ENCODE assay signal across 12 cellular contexts in the genomic region with DNA sequence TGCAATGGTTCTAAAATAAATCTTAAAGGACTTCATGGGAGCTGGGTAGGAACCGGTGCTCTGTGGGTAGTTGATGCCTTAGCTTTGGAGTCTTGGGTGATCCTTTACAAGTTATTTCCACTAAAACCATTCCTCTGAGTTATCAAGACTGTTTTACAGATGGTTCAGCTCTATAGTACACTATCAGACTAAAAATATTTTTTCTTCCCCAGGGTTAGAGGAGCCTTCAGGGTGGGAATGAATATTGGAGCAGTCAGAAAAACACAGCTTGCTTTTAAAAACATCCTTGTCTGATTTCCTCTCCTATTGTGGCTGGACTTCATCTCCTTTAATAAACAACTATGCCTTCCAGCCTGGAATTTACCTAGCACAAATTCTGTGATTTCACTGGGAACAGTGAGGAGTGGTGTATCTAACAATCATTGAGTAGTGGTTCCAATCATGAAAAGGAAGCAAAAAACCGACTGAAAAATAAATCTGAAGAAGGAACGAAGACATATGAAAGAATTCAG.
DNase-seq lines count a peak whose midpoint lies in the region; ATAC-seq and TF ChIP-seq lines count a peak whose summit lies in the region.
"Had no signal": no experiment of that assay in that cellular context is flagged by ENCODE, and none has a peak within 500 bp of the region (broad histone marks: within the 10 kb centered on the region; RNA-seq: fewer than 3 reads in every experiment).

No MANE protein-coding gene starts in this region.

- no peak for TF ChIP-seq POLR2A in suprapubic skin (IDR thresholded peaks at IDR 0.05)

- DNase-seq in activated CD4-positive, alpha-beta T cell treated with anti-CD3 and anti-CD28 coated beads for 36 hours, result no peak
- no peak for DNase-seq in activated CD4-positive, alpha-beta T cell treated with anti-CD3 and anti-CD28 coated beads for 4 hours
- DNase-seq in astrocyte of the hippocampus (ENCODE audit: low read depth, low spot score) (peak; percentile 23), lower lobe of right lung (no peak), suprapubic skin (ENCODE audit: low spot score in 2 of 2) (no peak), SJCRH30 (no peak), medulla oblongata (ENCODE audit: extremely low spot score) (no peak)
- DNase-seq: 8988T; activated CD8-positive, alpha-beta memory T cell treated with anti-CD3 and anti-CD28 coated beads, Interleukin-2, amount 50 U/mL, for 4 hours; mesenchymal stem cell had no signal

- H3K27me3 ChIP-seq in lower lobe of right lung (ENCODE audit: low read depth) (no peaks in the 10 kb centered on the region), suprapubic skin (no peaks in the 10 kb centered on the region), SJCRH30 (no peaks in the 10 kb centered on the region)

- CTCF ChIA-PET in activated CD4-positive, alpha-beta T cell treated with anti-CD3 and anti-CD28 coated beads for 36 hours (lab: Charles Lee), result interaction anchor here (1.2 to 11.1 kb wide), 2 partner anchors 14 to 35 kb away, joined by 4 to 187 read pairs; no protein-coding TSS in a partner anchor

- H3K27ac Mint-ChIP-seq in activated CD4-positive, alpha-beta T cell treated with anti-CD3 and anti-CD28 coated beads for 36 hours, result peak overlapping the region; percentile 84

- peaks cover 3% of the 10 kb centered on the region for H3K9me3 Mint-ChIP-seq in activated CD4-positive, alpha-beta T cell treated with anti-CD3 and anti-CD28 coated beads for 36 hours (ENCODE audit: low read depth)
- H3K9me3 Mint-ChIP-seq: brain had no signal

- TF ChIP-seq CTCF in lower lobe of right lung (IDR thresholded peaks at IDR 0.05), result no peak
- TF ChIP-seq CTCF in suprapubic skin (IDR thresholded peaks at IDR 0.05), result no peak

- intact Hi-C loops in activated CD4-positive, alpha-beta T cell treated with anti-CD3 and anti-CD28 coated beads for 36 hours (cut with DNase I, micrococcal nuclease), result no loop called here
- intact Hi-C loops in lower lobe of right lung (cut with DNase I), result no loop called here

- peaks cover 83% of the 10 kb centered on the region for H3K4me1 Mint-ChIP-seq in activated CD4-positive, alpha-beta T cell treated with anti-CD3 and anti-CD28 coated beads for 36 hours

- peaks cover 42% of the 10 kb centered on the region for H3K4me1 ChIP-seq in lower lobe of right lung
- H3K4me1 ChIP-seq in suprapubic skin, result peaks cover 66% of the 10 kb centered on the region
- peaks cover 17% of the 10 kb centered on the region for H3K4me1 ChIP-seq in SJCRH30

- H3K27ac ChIP-seq in lower lobe of right lung (peak overlapping the region; percentile 72), suprapubic skin (peak overlapping the region; percentile 83), SJCRH30 (no peak overlapping the region)

- H3K36me3 ChIP-seq in lower lobe of right lung (no peaks in the 10 kb centered on the region), suprapubic skin (no peaks in the 10 kb centered on the region), SJCRH30 (no peaks in the 10 kb centered on the region; the same call in 1 of the 2 replicates)

- H3K36me3 Mint-ChIP-seq in activated CD4-positive, alpha-beta T cell treated with anti-CD3 and anti-CD28 coated beads for 36 hours (ENCODE audit: low read depth), result peaks cover 34% of the 10 kb centered on the region
- H3K36me3 Mint-ChIP-seq: brain had no signal

- no peaks in the 10 kb centered on the region for H3K9me3 ChIP-seq in lower lobe of right lung
- no peaks in the 10 kb centered on the region for H3K9me3 ChIP-seq in suprapubic skin
- no peaks in the 10 kb centered on the region for H3K9me3 ChIP-seq in SJCRH30 (replicated peaks)

- ATAC-seq in activated CD4-positive, alpha-beta T cell treated with anti-CD3 and anti-CD28 coated beads for 36 hours, result no peak
- ATAC-seq in lower lobe of right lung, result no peak
- ATAC-seq in activated CD4-positive, CD25-positive, alpha-beta regulatory T cell treated with anti-CD3 and anti-CD28 coated beads, Interleukin-2, amount 50 U/mL, for 24 hours, result no peak

- POLR2A ChIA-PET in activated CD4-positive, alpha-beta T cell treated with anti-CD3 and anti-CD28 coated beads for 36 hours (lab: Charles Lee), result interaction anchor here (1.0 kb wide), 1 partner anchor 8 kb away, joined by 3 read pairs; no protein-coding TSS in a partner anchor

- no peak for TF ChIP-seq EP300 in suprapubic skin (IDR thresholded peaks at IDR 0.05)

- no peak overlapping the region for H3K4me3 Mint-ChIP-seq in activated CD4-positive, alpha-beta T cell treated with anti-CD3 and anti-CD28 coated beads for 36 hours

- H3K4me3 ChIP-seq in lower lobe of right lung (no peak overlapping the region), suprapubic skin (no peak overlapping the region), SJCRH30 (no peak overlapping the region)

- 52% methylated on average over 3 of the region's 3 CpGs for WGBS in suprapubic skin

- no peaks in the 10 kb centered on the region for H3K27me3 Mint-ChIP-seq in activated CD4-positive, alpha-beta T cell treated with anti-CD3 and anti-CD28 coated beads for 36 hours
